ENCODE assay signal across 1 cellular context in genomic region chr6:43359831-43360230, GRCh38.
TF ChIP-seq lines count a peak whose summit lies in the region.

No MANE protein-coding gene starts in this region.

TF ChIP-seq in K562, 482 proteins besides CTCF, POLR2A, EP300 and RAD21:
- TF ChIP-seq ZNF280A (IDR thresholded peaks at IDR 0.05; ENCODE audit: low read depth, partially characterized antibody) (peak; percentile 17), ZNF57 (CRISPR knock-in tag; IDR thresholded peaks at IDR 0.05) (no peak)
TF ChIP-seq in K562: peak in this region for 1.
